15 cellular contexts compared by ENCODE assay signal in the genomic region with DNA sequence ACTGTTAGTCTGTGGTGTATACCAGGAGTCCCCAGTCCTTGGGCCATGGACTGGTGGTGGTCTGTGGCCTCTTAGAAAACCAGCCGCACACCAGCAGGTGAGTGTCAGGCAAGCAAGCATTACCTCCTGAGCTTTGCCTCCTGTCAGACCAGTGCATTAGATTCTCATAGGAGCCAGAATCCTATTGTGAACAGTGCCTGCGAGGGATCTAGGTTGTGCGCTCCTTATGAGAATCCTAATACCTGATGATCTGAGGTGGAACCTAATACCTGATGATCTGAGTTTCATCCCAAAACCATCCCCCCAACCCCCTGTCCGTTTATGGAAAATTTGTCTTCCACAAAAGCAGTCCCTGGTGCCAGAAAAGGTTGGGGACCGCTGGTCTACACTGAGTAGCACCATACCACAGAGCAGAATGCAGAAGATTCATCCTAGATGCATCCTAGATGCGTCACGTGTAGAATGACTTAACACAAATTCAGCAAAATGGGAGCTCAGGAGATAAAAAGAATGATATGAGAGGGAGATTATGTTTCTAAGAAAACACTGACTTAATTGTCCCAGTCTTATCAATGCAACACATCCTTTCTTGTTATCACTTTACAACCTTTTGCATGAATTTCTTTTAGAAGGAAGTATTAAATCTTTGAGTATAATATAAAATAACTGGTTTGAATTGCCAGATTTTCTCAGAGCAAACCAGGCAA.
"Had no signal": no experiment of that assay in that cellular context is flagged by ENCODE, and none has a peak within 500 bp of the region (broad histone marks: within the 10 kb centered on the region; RNA-seq: fewer than 3 reads in every experiment).

No MANE protein-coding gene starts in this region.

- H3K4me1 ChIP-seq: ascending aorta, lower lobe of right lung, suprapubic skin had no signal

- H3K9me3 ChIP-seq: ascending aorta, gastrocnemius medialis, lower lobe of right lung, suprapubic skin had no signal

- H3K27me3 ChIP-seq: ascending aorta, gastrocnemius medialis, suprapubic skin had no signal

- H3K9me3 Mint-ChIP-seq: neural crest cell; stimulated activated naive CD8-positive, alpha-beta T cell treated with anti-CD3 and anti-CD28 coated beads, Interleukin-15, amount 100 ng/mL, for 72 hours; T-helper 1 cell treated with Interleukin-12 subunit alpha and Interleukin-12 subunit beta and Interleukin-4 antibody, amounts not matched to agents 30 μg/mL and 1 μg/mL, for 36 hours; type B pancreatic cell had no signal

- H3K27ac ChIP-seq: ascending aorta, coronary artery, gastrocnemius medialis, lower lobe of right lung, suprapubic skin had no signal

- H3K27ac Mint-ChIP-seq: progenitor cell of endocrine pancreas; stimulated activated naive CD8-positive, alpha-beta T cell treated with anti-CD3 and anti-CD28 coated beads, Interleukin-15, amount 100 ng/mL, for 72 hours; T-helper 1 cell treated with Interleukin-12 subunit alpha and Interleukin-12 subunit beta and Interleukin-4 antibody, amounts not matched to agents 30 μg/mL and 1 μg/mL, for 36 hours; type B pancreatic cell had no signal

- H3K4me3 ChIP-seq: ascending aorta, coronary artery, gastrocnemius medialis, lower lobe of right lung, suprapubic skin had no signal

- ATAC-seq: gastrocnemius medialis; lower lobe of right lung; stimulated activated naive CD8-positive, alpha-beta T cell treated with anti-CD3 and anti-CD28 coated beads, Interleukin-15, amount 100 ng/mL, for 72 hours had no signal

- DNase-seq: activated CD4-positive, alpha-beta T cell treated with anti-CD3 and anti-CD28 coated beads, Interleukin-2, amount 50 U/mL, for 48 hours; gastrocnemius medialis; head of caudate nucleus; lower lobe of right lung; stimulated activated CD4-positive, alpha-beta T cell treated with anti-CD3 and anti-CD28 coated beads, Interleukin-12 subunit alpha, Interleukin-12 subunit beta, amount 100 ng/mL, for 4 hours; stimulated activated CD4-positive, alpha-beta T cell treated with anti-CD3 and anti-CD28 coated beads, Interleukin-1b, Interleukin-23, amount 100 ng/mL, for 48 hours; stimulated activated CD8-positive, alpha-beta memory T cell treated with anti-CD3 and anti-CD28 coated beads, Interleukin-4, amount 100 ng/mL, for 48 hours; stimulated activated naive CD8-positive, alpha-beta T cell treated with anti-CD3 and anti-CD28 coated beads, Interleukin-15, amount 100 ng/mL, for 72 hours had no signal

- H3K27me3 Mint-ChIP-seq: progenitor cell of endocrine pancreas; stimulated activated naive CD8-positive, alpha-beta T cell treated with anti-CD3 and anti-CD28 coated beads, Interleukin-15, amount 100 ng/mL, for 72 hours; type B pancreatic cell had no signal

- H3K4me3 Mint-ChIP-seq: neural crest cell; stimulated activated naive CD8-positive, alpha-beta T cell treated with anti-CD3 and anti-CD28 coated beads, Interleukin-15, amount 100 ng/mL, for 72 hours; T-helper 1 cell treated with Interleukin-12 subunit alpha and Interleukin-12 subunit beta and Interleukin-4 antibody, amounts not matched to agents 30 μg/mL and 1 μg/mL, for 36 hours; type B pancreatic cell had no signal
